9 cellular contexts compared by ENCODE assay signal in genomic region chr3:100072328-100073048, GRCh38. TPM values are rescaled to one million over a fixed set of nuclear protein-coding genes. Genes with fewer than 3 reads are reported as not detected.
DNase-seq lines count a peak whose midpoint lies in the region; ATAC-seq and TF ChIP-seq lines count a peak whose summit lies in the region.
"Had no signal": no experiment of that assay in that cellular context is flagged by ENCODE, and none has a peak within 500 bp of the region (broad histone marks: within the 10 kb centered on the region; RNA-seq: fewer than 3 reads in every experiment).

No MANE protein-coding gene starts in this region.

- peak; percentile 48 for ATAC-seq in GM21619 (IDR thresholded peaks at IDR 0.05; ENCODE audit: unreplicated experiment)
- ATAC-seq in left lung = no peak
- ATAC-seq in HG03521 (IDR thresholded peaks at IDR 0.05; ENCODE audit: unreplicated experiment) = no peak

- peak overlapping the region; percentile 25; the same call in 1 of the 2 replicates for H3K4me2 ChIP-seq in OCI-LY3 (ENCODE audit: low read length)

- H3K9ac ChIP-seq in OCI-LY3 (ENCODE audit: low read length) = no peak overlapping the region

- TF ChIP-seq POLR2A in erythroblast (IDR thresholded peaks at IDR 0.05; ENCODE audit: low read length) = no peak

- H3K4me1 ChIP-seq in OCI-LY3 (ENCODE audit: low read length) (peaks cover 33% of the 10 kb centered on the region), left lung (peaks cover 7 to 47% of the 10 kb centered on the region in 2 donors)

- H2AFZ ChIP-seq in OCI-LY3 (ENCODE audit: low read depth, low read length) = no peak overlapping the region

- no peak overlapping the region for H3K4me3 ChIP-seq in OCI-LY3 (ENCODE audit: low read length)
- no peak overlapping the region for H3K4me3 ChIP-seq in left lung

- H3K9me3 ChIP-seq in OCI-LY3 (ENCODE audit: insufficient read depth, low read length) (no peaks in the 10 kb centered on the region), left lung (no peaks in the 10 kb centered on the region)

- DNase-seq in EH (ENCODE audit: low read depth) (peak; percentile 41), left lung (no peak), cerebellar cortex (ENCODE audit: low spot score) (no peak), NCI-H524 treated with DMSO at 0.1 percent for 48 hours (lab: John Stamatoyannopoulos, UW) (no peak), erythroblast (lab: John Stamatoyannopoulos, UW) (no peak)
- DNase-seq: NCI-H146 had no signal

- TF ChIP-seq CTCF in OCI-LY3 (IDR thresholded peaks at IDR 0.05; ENCODE audit: low read depth, low read length) (no peak), left lung (IDR thresholded peaks at IDR 0.05) (no peak)

- intact Hi-C loops in left lung (cut with DNase I) = no loop called here

- H3K79me2 ChIP-seq in OCI-LY3 (ENCODE audit: low read length) = 0 out of 2 replicates have a peak, but pooled peaks cover 3% of the 10 kb centered on the region

- H3K27ac ChIP-seq in OCI-LY3 (ENCODE audit: low read length) = no peak overlapping the region
- peak overlapping the region; percentile 63 to 86 for H3K27ac ChIP-seq in left lung

- peaks cover 13% of the 10 kb centered on the region for H4K20me1 ChIP-seq in OCI-LY3 (ENCODE audit: insufficient read depth, low read length)

- H3K27me3 ChIP-seq in OCI-LY3 (ENCODE audit: low read depth, low read length) (no peaks in the 10 kb centered on the region), left lung (no peaks in the 10 kb centered on the region)

- H3K36me3 ChIP-seq in OCI-LY3 (replicated peaks; ENCODE audit: low read depth, low read length) = no peaks in the 10 kb centered on the region
- no peaks in the 10 kb centered on the region for H3K36me3 ChIP-seq in left lung

RNA-seq across cellular contexts. Expression of gene FILIP1L, which starts 41.8 kb away (rescaled TPM):
- 10 to 100 TPM; 24.3 to 68.9 TPM for total RNA-seq in left lung
